ENCODE assay signal across 6 cellular contexts in genomic region chr4:153852501-153852900, GRCh38.
"Had no signal": no experiment of that assay in that cellular context is flagged by ENCODE, and none has a peak within 500 bp of the region (broad histone marks: within the 10 kb centered on the region; RNA-seq: fewer than 3 reads in every experiment).

No MANE protein-coding gene starts in this region.

- H3K4me3 Mint-ChIP-seq: IgD-negative memory B cell had no signal

- ATAC-seq: HepG2, K562 had no signal

- H3K27ac Mint-ChIP-seq: IgD-negative memory B cell had no signal

- H3K27ac ChIP-seq: HL-60 had no signal

- H3K4me3 ChIP-seq: K562 had no signal

- DNase-seq: IMR-90, KBM-7 had no signal

- H3K4me1 Mint-ChIP-seq: IgD-negative memory B cell had no signal
